8 cellular contexts compared by ENCODE assay signal in the genomic region with DNA sequence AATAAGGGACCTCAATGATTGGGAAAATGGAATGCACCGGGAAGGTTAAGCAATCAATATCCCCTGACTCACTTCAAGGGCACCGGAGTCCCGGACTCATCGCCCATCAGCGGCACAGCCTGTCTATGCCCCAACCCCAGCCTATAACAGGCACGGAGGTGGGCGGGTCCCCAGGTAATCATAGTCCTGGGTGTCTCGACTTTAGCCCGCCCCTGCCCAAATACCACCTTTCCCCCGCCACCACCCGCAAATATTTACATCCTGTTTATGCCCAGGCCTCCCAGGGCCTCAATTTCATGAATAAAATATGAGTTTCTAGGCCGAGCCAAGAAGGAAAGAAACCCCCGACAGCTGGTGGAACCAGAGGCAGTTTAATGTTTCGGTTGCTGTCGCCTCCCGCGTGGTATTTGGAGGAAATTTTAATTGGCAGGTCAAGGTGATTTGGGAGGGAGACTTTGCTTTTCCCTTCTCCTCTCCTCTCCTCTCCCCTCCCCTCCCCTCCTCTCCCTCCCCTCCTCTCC. TPM values are rescaled to one million over a fixed set of nuclear protein-coding genes. Genes with fewer than 3 reads are reported as not detected.
A peak's percentile ranks its signal among the peaks of the same experiment; 100 is the strongest.
DNase-seq lines count a peak whose midpoint lies in the region; ATAC-seq and TF ChIP-seq lines count a peak whose summit lies in the region.

No MANE protein-coding gene starts in this region.

- no peak overlapping the region for H3K27ac Mint-ChIP-seq in activated CD4-positive, alpha-beta T cell treated with anti-CD3 and anti-CD28 coated beads, Interleukin-2, amount 10 ng/mL, durations not matched to agents 7 days and 5 days

- no peaks in the 10 kb centered on the region for H3K9me3 ChIP-seq in lung (ENCODE audit: control insufficient read depth in 2 of 2, insufficient read depth in 1 of 2, low read length in 1 of 2)

- peak overlapping the region; percentile 79 for H3K4me3 Mint-ChIP-seq in activated CD4-positive, alpha-beta T cell treated with anti-CD3 and anti-CD28 coated beads, Interleukin-2, amount 10 ng/mL, durations not matched to agents 7 days and 5 days

- H3K4me1 ChIP-seq in lung (ENCODE audit: control insufficient read depth in 2 of 2, insufficient read depth in 2 of 2, low read length in 2 of 2): peaks cover 0 to 3% of the 10 kb centered on the region in 2 donors

- no peaks in the 10 kb centered on the region for H3K36me3 Mint-ChIP-seq in activated CD4-positive, alpha-beta T cell treated with anti-CD3 and anti-CD28 coated beads, Interleukin-2, amount 10 ng/mL, durations not matched to agents 7 days and 5 days (ENCODE audit: low read depth)

- peaks cover 15% of the 10 kb centered on the region for H3K27me3 Mint-ChIP-seq in activated CD4-positive, alpha-beta T cell treated with anti-CD3 and anti-CD28 coated beads, Interleukin-2, amount 10 ng/mL, durations not matched to agents 7 days and 5 days

- no peaks in the 10 kb centered on the region for H3K9me3 Mint-ChIP-seq in activated CD4-positive, alpha-beta T cell treated with anti-CD3 and anti-CD28 coated beads, Interleukin-2, amount 10 ng/mL, durations not matched to agents 7 days and 5 days

- no peaks in the 10 kb centered on the region for H3K36me3 ChIP-seq in lung (ENCODE audit: control insufficient read depth in 2 of 2, insufficient read depth in 2 of 2, low read length in 2 of 2)

- peak; percentile 97 for DNase-seq in DMS153 treated with DMSO at 0.1 percent for 48 hours (lab: John Stamatoyannopoulos, UW; ENCODE audit: unreplicated experiment)
- DNase-seq in HEK293T (ENCODE audit: extremely low spot score): peak; percentile 72
- peak; percentile 39 for DNase-seq in NCI-H2227 treated with DMSO at 0.1 percent for 48 hours (lab: John Stamatoyannopoulos, UW)
- peak; percentile 69 for DNase-seq in activated CD4-positive, alpha-beta T cell treated with anti-CD3 and anti-CD28 coated beads, Interleukin-2, amount 10 ng/mL, durations not matched to agents 7 days and 5 days
- DNase-seq in ecto neural progenitor cell (ENCODE audit: low spot score): peak; percentile 72
- DNase-seq in lung (ENCODE audit: low spot score): no peak
- DNase-seq in stimulated activated CD4-positive, alpha-beta T cell treated with anti-CD3 and anti-CD28 coated beads, TNF-alpha, amount 100 ng/mL, for 4 hours (ENCODE audit: low read depth in 3 of 3): peak; percentile 17 to 35 (median 31)

- H3K27me3 ChIP-seq in lung (ENCODE audit: control insufficient read depth, insufficient read depth): no peaks in the 10 kb centered on the region

- 0 to 1% methylated on average over 17 of the region's 17 CpGs for WGBS in lung, 2 donors

- POLR2A ChIA-PET in HEK293T (lab: Yijun Ruan, JAX): interaction anchor here (1.0 kb wide), 1 partner anchor 19 kb away, joined by 4 read pairs; the partner anchor contains the start of gene CLIP2
- POLR2A ChIA-PET in activated CD4-positive, alpha-beta T cell treated with anti-CD3 and anti-CD28 coated beads, Interleukin-2, amount 10 ng/mL, durations not matched to agents 7 days and 5 days (lab: Charles Lee): no interaction called here

- H3K27ac ChIP-seq in lung (ENCODE audit: low read depth in 1 of 2, low read length in 1 of 2): no peak overlapping the region

- ATAC-seq in lung (ENCODE audit: insufficient read depth, low FRiP score) (no peak), GM21447 (IDR thresholded peaks at IDR 0.05; ENCODE audit: unreplicated experiment) (no peak)

- no peak for TF ChIP-seq CTCF in lung (IDR thresholded peaks at IDR 0.05; ENCODE audit: control extremely low read depth, extremely low read depth)

- CTCF ChIA-PET in HEK293T (lab: Yijun Ruan, JAX): no interaction called here
- CTCF ChIA-PET in activated CD4-positive, alpha-beta T cell treated with anti-CD3 and anti-CD28 coated beads, Interleukin-2, amount 10 ng/mL, durations not matched to agents 7 days and 5 days (lab: Charles Lee): interaction anchor here (2.4 kb wide), 1 partner anchor 18 kb away, joined by 12 read pairs; the partner anchor contains the start of gene CLIP2

- H3K4me1 Mint-ChIP-seq in activated CD4-positive, alpha-beta T cell treated with anti-CD3 and anti-CD28 coated beads, Interleukin-2, amount 10 ng/mL, durations not matched to agents 7 days and 5 days: peaks cover 22% of the 10 kb centered on the region

- H3K4me3 ChIP-seq in lung: peak overlapping the region; percentile 32

TF ChIP-seq in HEK293T, 16 proteins besides CTCF, POLR2A, EP300 and RAD21:
- TF ChIP-seq NFRKB (IDR thresholded peaks at IDR 0.05): no peak
- TF ChIP-seq SP1 (IDR thresholded peaks at IDR 0.05): no peak
- peak; percentile 57 for TF ChIP-seq PKNOX1 (IDR thresholded peaks at IDR 0.05)
- TF ChIP-seq ELF4 (IDR thresholded peaks at IDR 0.05): no peak
- TF ChIP-seq ARNT (IDR thresholded peaks at IDR 0.05): no peak
TF ChIP-seq in HEK293T: peak in this region for 1.

RNA-seq across cellular contexts. Expression of gene RFC2, which starts 15.6 kb away (rescaled TPM):
- total RNA-seq in activated CD4-positive, alpha-beta T cell treated with anti-CD3 and anti-CD28 coated beads, Interleukin-2, amount 10 ng/mL, durations not matched to agents 7 days and 5 days: 10 to 100 TPM; 52.2 to 62.9 TPM
- total RNA-seq in lung: 10 to 100 TPM; 14.5 to 23.8 TPM
- 10 to 100 TPM; 20.5 to 22.0 TPM for polyA plus RNA-seq in lung

RNA-seq across cellular contexts. Expression of gene CLIP2, which starts 19.4 kb away (rescaled TPM):
- total RNA-seq in activated CD4-positive, alpha-beta T cell treated with anti-CD3 and anti-CD28 coated beads, Interleukin-2, amount 10 ng/mL, durations not matched to agents 7 days and 5 days: under 1 TPM; 0.72 to 0.89 TPM
- total RNA-seq in lung: 10 to 100 TPM; 19.5 to 27.0 TPM
- polyA plus RNA-seq in lung: 10 to 100 TPM in 1 of 2 donors, 1 to 10 TPM in 1; 7.9 to 10.3 TPM

Comparison
In these comparisons a context has a peak if more than half of its experiments do, and no peak if none do; other contexts are left out.
1. RNA of gene CLIP2, which starts 19.4 kb away (total RNA-seq): 19.5 to 27.0 TPM in lung; 0.72 to 0.89 TPM in activated CD4-positive, alpha-beta T cell treated with anti-CD3 and anti-CD28 coated beads, Interleukin-2, amount 10 ng/mL, durations not matched to agents 7 days and 5 days; every median in the first group is over 10 times any median in the second.